In genomic region chr5:17996002-17996401, GRCh38 we compare ENCODE assay signal across 25 cellular contexts.
"Had no signal": no experiment of that assay in that cellular context is flagged by ENCODE, and none has a peak within 500 bp of the region (broad histone marks: within the 10 kb centered on the region; RNA-seq: fewer than 3 reads in every experiment).

No MANE protein-coding gene starts in this region.

- H3K4me3 ChIP-seq: heart right ventricle, ovary, prostate gland, smooth muscle cell, tibial nerve had no signal

- H3K9me3 ChIP-seq: ovary, prostate gland, tibial nerve had no signal

- H3K27ac ChIP-seq: brain microvascular endothelial cell, heart right ventricle, ovary, prostate gland, tibial nerve had no signal

- ATAC-seq: esophagus mucosa; heart right ventricle; stimulated activated naive B cell treated with anti-CD40 and anti-IgM and Interleukin-4, amounts not matched to agents 10 μg/mL and 1 μg/mL and 100 μg/mL, for 72 hours had no signal

- FAIRE-seq: astrocyte, endothelial cell of umbilical vein had no signal

- H3K27me3 ChIP-seq: brain microvascular endothelial cell, heart right ventricle, ovary, tibial nerve had no signal

- H3K4me3 Mint-ChIP-seq: activated CD4-positive, alpha-beta memory T cell treated with anti-CD3 and anti-CD28 coated beads, Interleukin-2, amount 10 ng/mL, durations not matched to agents 7 days and 5 days; activated CD4-positive, alpha-beta T cell treated with anti-CD3 and anti-CD28 coated beads, Interleukin-2, amount 10 ng/mL, durations not matched to agents 24 days and 14 days; activated T-cell treated with anti-CD3 and anti-CD28 coated beads, Interleukin-2, amount 50 U/mL, for 24 hours; mesothelial cell of epicardium; naive B cell; stimulated activated naive B cell treated with anti-CD40 and anti-IgM and Interleukin-4, amounts not matched to agents 10 μg/mL and 1 μg/mL and 100 μg/mL, for 72 hours had no signal

- H3K27ac Mint-ChIP-seq: activated CD4-positive, alpha-beta memory T cell treated with anti-CD3 and anti-CD28 coated beads, Interleukin-2, amount 10 ng/mL, durations not matched to agents 7 days and 5 days; activated CD4-positive, alpha-beta T cell treated with anti-CD3 and anti-CD28 coated beads, Interleukin-2, amount 10 ng/mL, durations not matched to agents 24 days and 14 days; activated T-cell treated with anti-CD3 and anti-CD28 coated beads, Interleukin-2, amount 50 U/mL, for 24 hours; mesothelial cell of epicardium; naive B cell; stimulated activated naive B cell treated with anti-CD40 and anti-IgM and Interleukin-4, amounts not matched to agents 10 μg/mL and 1 μg/mL and 100 μg/mL, for 72 hours had no signal

- H3K36me3 ChIP-seq: brain microvascular endothelial cell, heart right ventricle, ovary, prostate gland, tibial nerve had no signal

- DNase-seq: activated CD4-positive, alpha-beta memory T cell treated with anti-CD3 and anti-CD28 coated beads, Interleukin-2, amount 10 ng/mL, durations not matched to agents 7 days and 5 days; activated CD4-positive, alpha-beta T cell treated with anti-CD3 and anti-CD28 coated beads, Interleukin-2, amount 10 ng/mL, durations not matched to agents 24 days and 14 days; activated CD4-positive, CD25-positive, alpha-beta regulatory T cell treated with anti-CD3 and anti-CD28 coated beads, Interleukin-2, amount 50 U/mL, for 72 hours; activated CD8-positive, alpha-beta memory T cell treated with anti-CD3 and anti-CD28 coated beads, Interleukin-2, amount 50 U/mL, for 48 hours; activated gamma-delta T cell; activated naive CD4-positive, alpha-beta T cell treated with anti-CD3 and anti-CD28 coated beads, Interleukin-2, amount 50 U/mL, for 16 hours; activated T-cell treated with anti-CD3 and anti-CD28 coated beads, Interleukin-2, amount 50 U/mL, for 24 hours; amniotic stem cell; brain microvascular endothelial cell; caudate nucleus; cortex of kidney; foreskin fibroblast; heart right ventricle; naive B cell; ovary; retina; stimulated activated CD4-positive, alpha-beta T cell treated with anti-CD3 and anti-CD28 coated beads, Interleukin-1b, Interleukin-23, amount 100 ng/mL, for 48 hours; stimulated activated naive B cell treated with anti-CD40 and anti-IgM and Interleukin-4, amounts not matched to agents 10 μg/mL and 1 μg/mL and 100 μg/mL, for 72 hours had no signal

- H3K4me1 ChIP-seq: heart right ventricle, prostate gland, tibial nerve had no signal

- H3K4me1 Mint-ChIP-seq: activated CD4-positive, alpha-beta memory T cell treated with anti-CD3 and anti-CD28 coated beads, Interleukin-2, amount 10 ng/mL, durations not matched to agents 7 days and 5 days; activated CD4-positive, alpha-beta T cell treated with anti-CD3 and anti-CD28 coated beads, Interleukin-2, amount 10 ng/mL, durations not matched to agents 24 days and 14 days; mesothelial cell of epicardium; naive B cell had no signal

- H3K9me3 Mint-ChIP-seq: activated CD4-positive, alpha-beta T cell treated with anti-CD3 and anti-CD28 coated beads, Interleukin-2, amount 10 ng/mL, durations not matched to agents 24 days and 14 days; mesothelial cell of epicardium; naive B cell; stimulated activated naive B cell treated with anti-CD40 and anti-IgM and Interleukin-4, amounts not matched to agents 10 μg/mL and 1 μg/mL and 100 μg/mL, for 72 hours had no signal

- H3K27me3 Mint-ChIP-seq: activated CD4-positive, alpha-beta memory T cell treated with anti-CD3 and anti-CD28 coated beads, Interleukin-2, amount 10 ng/mL, durations not matched to agents 7 days and 5 days; activated CD4-positive, alpha-beta T cell treated with anti-CD3 and anti-CD28 coated beads, Interleukin-2, amount 10 ng/mL, durations not matched to agents 24 days and 14 days; activated T-cell treated with anti-CD3 and anti-CD28 coated beads, Interleukin-2, amount 50 U/mL, for 24 hours; naive B cell; stimulated activated naive B cell treated with anti-CD40 and anti-IgM and Interleukin-4, amounts not matched to agents 10 μg/mL and 1 μg/mL and 100 μg/mL, for 72 hours had no signal

- H3K36me3 Mint-ChIP-seq: mesothelial cell of epicardium; naive B cell; stimulated activated naive B cell treated with anti-CD40 and anti-IgM and Interleukin-4, amounts not matched to agents 10 μg/mL and 1 μg/mL and 100 μg/mL, for 72 hours had no signal
